ENCODE assay signal across 1 cellular context in the genomic region with DNA sequence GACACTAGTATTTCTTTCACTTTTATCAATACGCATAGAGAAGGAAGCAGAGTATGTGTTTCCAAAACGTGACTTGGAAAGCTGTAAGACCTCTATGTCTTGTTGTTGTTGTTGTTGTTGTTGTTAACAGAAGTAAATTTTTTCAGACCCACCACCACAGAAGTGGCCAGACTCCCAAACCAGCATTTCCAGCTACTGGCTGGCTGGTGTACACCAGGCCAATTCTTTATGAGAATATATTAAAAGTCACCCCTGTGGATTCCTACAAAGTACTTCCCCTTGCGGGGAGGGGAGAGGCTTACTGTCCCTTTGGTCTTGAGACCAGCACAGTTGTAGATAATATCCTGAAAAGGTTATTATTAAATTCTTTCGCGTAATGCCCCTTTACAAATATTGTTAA.
TF ChIP-seq lines count a peak whose summit lies in the region.

No MANE protein-coding gene starts in this region.

TF ChIP-seq in SK-N-SH treated with all-trans-retinoic acid at 6 μM for 48 hours, 23 proteins besides CTCF, POLR2A, EP300 and RAD21 (continued from another document):
- TF ChIP-seq, protein P1, sequence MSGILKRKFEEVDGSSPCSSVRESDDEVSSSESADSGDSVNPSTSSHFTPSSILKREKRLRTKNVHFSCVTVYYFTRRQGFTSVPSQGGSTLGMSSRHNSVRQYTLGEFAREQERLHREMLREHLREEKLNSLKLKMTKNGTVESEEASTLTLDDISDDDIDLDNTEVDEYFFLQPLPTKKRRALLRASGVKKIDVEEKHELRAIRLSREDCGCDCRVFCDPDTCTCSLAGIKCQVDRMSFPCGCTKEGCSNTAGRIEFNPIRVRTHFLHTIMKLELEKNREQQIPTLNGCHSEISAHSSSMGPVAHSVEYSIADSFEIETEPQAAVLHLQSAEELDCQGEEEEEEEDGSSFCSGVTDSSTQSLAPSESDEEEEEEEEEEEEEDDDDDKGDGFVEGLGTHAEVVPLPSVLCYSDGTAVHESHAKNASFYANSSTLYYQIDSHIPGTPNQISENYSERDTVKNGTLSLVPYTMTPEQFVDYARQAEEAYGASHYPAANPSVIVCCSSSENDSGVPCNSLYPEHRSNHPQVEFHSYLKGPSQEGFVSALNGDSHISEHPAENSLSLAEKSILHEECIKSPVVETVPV (CRISPR knock-in tag; IDR thresholded peaks at IDR 0.05), result no peak
- no peak for TF ChIP-seq OSR1 (CRISPR knock-in tag; IDR thresholded peaks at IDR 0.05)
- no peak for TF ChIP-seq SNAI2 (CRISPR knock-in tag; IDR thresholded peaks at IDR 0.05)
